13 cellular contexts compared by ENCODE assay signal in the genomic region with DNA sequence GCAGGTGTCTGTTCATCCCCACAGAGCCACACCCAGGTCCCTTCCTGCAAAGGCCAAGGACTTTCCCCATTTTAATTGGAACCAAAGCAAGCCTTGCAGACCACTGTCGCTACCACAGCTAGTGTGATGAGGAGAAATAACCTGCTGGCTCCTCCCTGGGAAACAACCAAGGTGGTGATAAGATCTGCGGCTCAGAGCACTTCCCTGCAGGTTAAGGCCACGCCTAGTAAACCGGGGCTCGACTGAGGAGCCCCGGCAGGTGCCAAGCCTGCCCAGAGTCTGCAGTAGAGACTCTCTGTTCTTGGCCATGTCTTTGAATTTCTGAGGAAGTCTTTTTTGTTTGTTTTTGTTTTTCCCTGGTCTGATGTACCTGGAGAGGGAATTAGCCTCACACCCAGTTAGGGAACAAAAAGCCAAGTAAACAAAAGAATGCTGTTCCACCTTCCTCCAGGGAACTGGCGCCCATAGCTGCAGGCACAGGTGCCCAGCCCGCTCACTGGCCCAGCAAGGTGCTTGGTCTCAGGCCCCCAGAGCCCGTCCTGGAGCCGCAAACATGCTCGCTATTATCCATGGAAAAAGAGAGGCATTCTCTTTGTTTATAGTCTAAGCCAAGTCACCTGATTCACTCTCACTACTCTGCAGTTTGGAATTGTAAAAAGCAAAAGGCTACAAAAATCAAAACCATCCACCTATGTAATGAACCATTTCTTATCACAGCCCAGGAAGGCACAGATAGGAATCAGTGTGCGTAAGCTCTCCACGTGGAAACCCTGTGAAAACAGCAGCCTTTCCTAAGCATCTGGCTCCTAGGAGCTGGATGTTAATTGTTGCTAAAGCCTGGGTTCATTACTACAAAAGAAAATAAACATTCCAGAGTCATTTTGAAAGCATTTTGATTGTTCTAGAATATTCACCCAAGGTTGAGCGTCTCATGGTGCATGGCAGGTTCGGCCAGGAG. TPM values are rescaled to one million over a fixed set of nuclear protein-coding genes. Genes with fewer than 3 reads are reported as not detected.
DNase-seq lines count a peak whose midpoint lies in the region; ATAC-seq, FAIRE-seq and TF ChIP-seq lines count a peak whose summit lies in the region.
"Had no signal": no experiment of that assay in that cellular context is flagged by ENCODE, and none has a peak within 500 bp of the region (broad histone marks: within the 10 kb centered on the region; RNA-seq: fewer than 3 reads in every experiment).

No MANE protein-coding gene starts in this region.

- intact Hi-C loops in gastrocnemius medialis (cut with DNase I; ENCODE audit: low total_unique reads): loop anchor here (10.0 kb wide), 1 partner anchor 488 kb away; a partner anchor contains a TSS

- H3K36me3 Mint-ChIP-seq in activated T-cell treated with anti-CD3 and anti-CD28 coated beads, Interleukin-2, amount 50 U/mL, for 24 hours (ENCODE audit: low read depth): no peaks in the 10 kb centered on the region
- H3K36me3 Mint-ChIP-seq in central memory CD8-positive, alpha-beta T cell (ENCODE audit: insufficient read depth): no peaks in the 10 kb centered on the region
- H3K36me3 Mint-ChIP-seq: mesothelial cell of epicardium had no signal

- no peak for TF ChIP-seq CTCF in gastrocnemius medialis (IDR thresholded peaks at IDR 0.05 in 4 of 5, conservative IDR thresholded peaks at IDR 0.05 in 1 of 5)

- H3K4me3 ChIP-seq in small intestine (ENCODE audit: low read depth in 1 of 2, low read length in 2 of 2) (no peak overlapping the region), gastrocnemius medialis (no peak overlapping the region)
- H3K4me3 ChIP-seq: SK-N-MC had no signal

- TF ChIP-seq POLR2A in gastrocnemius medialis (IDR thresholded peaks at IDR 0.05): no peak

- H3K9me3 ChIP-seq in small intestine (ENCODE audit: control insufficient read depth, low read depth) (no peaks in the 10 kb centered on the region), gastrocnemius medialis (no peaks in the 10 kb centered on the region)

- H3K27me3 Mint-ChIP-seq in activated T-cell treated with anti-CD3 and anti-CD28 coated beads, Interleukin-2, amount 50 U/mL, for 24 hours: no peaks in the 10 kb centered on the region
- H3K27me3 Mint-ChIP-seq in central memory CD8-positive, alpha-beta T cell: no peaks in the 10 kb centered on the region

- peaks cover 71% of the 10 kb centered on the region for H3K4me1 Mint-ChIP-seq in activated T-cell treated with anti-CD3 and anti-CD28 coated beads, Interleukin-2, amount 50 U/mL, for 24 hours (ENCODE audit: low read depth)
- H3K4me1 Mint-ChIP-seq in central memory CD8-positive, alpha-beta T cell: peaks cover 36% of the 10 kb centered on the region

- H3K27me3 ChIP-seq in small intestine (ENCODE audit: control insufficient read depth in 2 of 2, insufficient read depth in 2 of 2, low read length in 2 of 2) (no peaks in the 10 kb centered on the region), gastrocnemius medialis (no peaks in the 10 kb centered on the region)

- no peaks in the 10 kb centered on the region for H3K9me3 Mint-ChIP-seq in activated T-cell treated with anti-CD3 and anti-CD28 coated beads, Interleukin-2, amount 50 U/mL, for 24 hours
- H3K9me3 Mint-ChIP-seq in central memory CD8-positive, alpha-beta T cell: no peaks in the 10 kb centered on the region
- H3K9me3 Mint-ChIP-seq: mesothelial cell of epicardium had no signal

- in situ Hi-C loops in gastrocnemius medialis (cut with MboI; ENCODE audit: low sequenced_read_pairs in 4 of 4): loop anchor here in 1 of 4 donors (10.0 kb wide), 1 partner anchor 52 kb away; no protein-coding TSS in a partner anchor

- H3K27ac ChIP-seq in small intestine (ENCODE audit: low read depth in 1 of 2, low read length in 1 of 2): no peak overlapping the region
- H3K27ac ChIP-seq in gastrocnemius medialis: peak overlapping the region in 1 of 4 donors; percentile 96
- H3K27ac ChIP-seq: SK-N-MC had no signal

- FAIRE-seq in small intestine (lab: Jason Lieb, UNC): no peak
- FAIRE-seq: H1 had no signal

- ATAC-seq in central memory CD8-positive, alpha-beta T cell (replicated peaks; ENCODE audit: extremely low read depth, poor library complexity, severe bottlenecking): peak; percentile 26
- no peak for ATAC-seq in GM19467 (IDR thresholded peaks at IDR 0.05; ENCODE audit: unreplicated experiment)
- ATAC-seq in GM18519 (IDR thresholded peaks at IDR 0.05; ENCODE audit: low FRiP score, unreplicated experiment): no peak
- no peak for ATAC-seq in gastrocnemius medialis

- H3K4me3 Mint-ChIP-seq in activated T-cell treated with anti-CD3 and anti-CD28 coated beads, Interleukin-2, amount 50 U/mL, for 24 hours: no peak overlapping the region
- H3K4me3 Mint-ChIP-seq in central memory CD8-positive, alpha-beta T cell: no peak overlapping the region

- 22 to 62% (median 38%) methylated on average over 15 of the region's 15 CpGs for WGBS in small intestine, 3 donors

- H3K36me3 ChIP-seq in small intestine (ENCODE audit: control insufficient read depth in 2 of 2, insufficient read depth in 2 of 2, low read length in 2 of 2): no peaks in the 10 kb centered on the region
- no peaks in the 10 kb centered on the region for H3K36me3 ChIP-seq in gastrocnemius medialis

- DNase-seq in activated T-cell treated with anti-CD3 and anti-CD28 coated beads for 1 hour (ENCODE audit: low read depth) (peak; percentile 38), T follicular helper cell (ENCODE audit: low read depth) (peak; percentile 55), small intestine (peak; percentile 71), gastrocnemius medialis (no peak)
- no peak for DNase-seq in activated T-cell treated with anti-CD3 and anti-CD28 coated beads, Interleukin-2, amount 50 U/mL, for 24 hours
- no peak for DNase-seq in central memory CD8-positive, alpha-beta T cell (ENCODE audit: low spot score in 2 of 2)
- DNase-seq: activated gamma-delta T cell, NCI-H510A had no signal

- no peak overlapping the region for H3K27ac Mint-ChIP-seq in activated T-cell treated with anti-CD3 and anti-CD28 coated beads, Interleukin-2, amount 50 U/mL, for 24 hours
- H3K27ac Mint-ChIP-seq in central memory CD8-positive, alpha-beta T cell (ENCODE audit: low read depth): no peak overlapping the region
- H3K27ac Mint-ChIP-seq: mesothelial cell of epicardium had no signal

- H3K4me1 ChIP-seq in small intestine (ENCODE audit: control insufficient read depth in 2 of 2, insufficient read depth in 1 of 2, low read depth in 1 of 2, low read length in 1 of 2) (no peaks in the 10 kb centered on the region), gastrocnemius medialis (peaks cover 56 to 59% of the 10 kb centered on the region in 2 donors)

RNA-seq across cellular contexts. Expression of a gene that starts 2.7 kb away (rescaled TPM):
- 10 to 100 TPM in 1 of 3 donors, 1 to 10 TPM in 2; 1.1 to 13.4 (median 1.1) TPM for polyA plus RNA-seq in small intestine
- 10 to 100 TPM; 23.3 to 43.8 (median 29.5) TPM for total RNA-seq in gastrocnemius medialis

RNA-seq across cellular contexts. Expression of a gene that starts 40.9 kb away (rescaled TPM):
- 1 to 10 TPM in 1 of 3 donors, under 1 TPM in 2; 0.54 to 4.7 (median 0.67) TPM for polyA plus RNA-seq in small intestine
- 1 to 10 TPM in 3 of 4 donors, under 1 TPM in 1; 0.92 to 3.2 (median 2.1) TPM for total RNA-seq in gastrocnemius medialis

Comparison
In these comparisons a context has a peak if more than half of its experiments do, and no peak if none do; other contexts are left out.
1. DNase-seq: peak in activated T-cell treated with anti-CD3 and anti-CD28 coated beads for 1 hour (single experiment), T follicular helper cell (single experiment) and small intestine (single experiment); none in activated T-cell treated with anti-CD3 and anti-CD28 coated beads, Interleukin-2, amount 50 U/mL, for 24 hours (single experiment), central memory CD8-positive, alpha-beta T cell (0 of 2) and gastrocnemius medialis (0 of 2).